Comparison of ENCODE assay signal across 16 cellular contexts in genomic region chr13:72931311-72931710, GRCh38.
A peak's percentile ranks its signal among the peaks of the same experiment; 100 is the strongest.
DNase-seq lines count a peak whose midpoint lies in the region; ATAC-seq, FAIRE-seq and TF ChIP-seq lines count a peak whose summit lies in the region.
"Had no signal": no experiment of that assay in that cellular context is flagged by ENCODE, and none has a peak within 500 bp of the region (broad histone marks: within the 10 kb centered on the region; RNA-seq: fewer than 3 reads in every experiment).

No MANE protein-coding gene starts in this region.

- H3K4me3 ChIP-seq in adipocyte (ENCODE audit: low read length) (no peak overlapping the region), thyroid gland (replicated peaks in 1 of 3) (no peak overlapping the region)
- H3K4me3 ChIP-seq: GM12878, GM23338 had no signal

- no peak for ATAC-seq in GM21367 (IDR thresholded peaks at IDR 0.05; ENCODE audit: unreplicated experiment)
- ATAC-seq: GM12878, GM23338 had no signal

- peak overlapping the region; percentile 61 for H3K9ac ChIP-seq in adipocyte (ENCODE audit: low read length)

- H3K9me3 ChIP-seq in adipocyte (ENCODE audit: control insufficient read depth, low read length) = no peaks in the 10 kb centered on the region
- H3K9me3 ChIP-seq in thyroid gland = no peaks in the 10 kb centered on the region

- no peak for TF ChIP-seq POLR2A in thyroid gland (IDR thresholded peaks at IDR 0.05)

- H3K27me3 ChIP-seq in adipocyte (replicated peaks; ENCODE audit: control insufficient read depth, insufficient read depth, low read length) = no peaks in the 10 kb centered on the region
- H3K27me3 ChIP-seq in thyroid gland = no peaks in the 10 kb centered on the region

- peak; percentile 61 for FAIRE-seq in islet of Langerhans (lab: Jason Lieb, UNC)
- FAIRE-seq: A204.1, GM12878, GM18507 had no signal

- peak overlapping the region; percentile 18 to 61 (median 37) for H3K27ac ChIP-seq in thyroid gland

- DNase-seq in HT-29 (ENCODE audit: low spot score) (peak; percentile 57), adipocyte (ENCODE audit: low read depth) (peak; percentile 39), thyroid gland (no peak), retina (no peak), midbrain (lab: John Stamatoyannopoulos, UW) (no peak)
- DNase-seq: C1 segment of cervical spinal cord; Calu3; CD4-positive, alpha-beta T cell; DMS 273 treated with DMSO at 0.1 percent for 48 hours; H9 had no signal

- intact Hi-C loops in thyroid gland (cut with DNase I) = no loop called here

- H3K4me1 ChIP-seq in adipocyte (ENCODE audit: control insufficient read depth, insufficient read depth, low read length) (peaks cover 11% of the 10 kb centered on the region), thyroid gland (peaks cover 0 to 6% of the 10 kb centered on the region in 2 donors)

- H3K36me3 ChIP-seq in adipocyte (ENCODE audit: control insufficient read depth, insufficient read depth, low read length, severe bottlenecking) = peaks cover 23% of the 10 kb centered on the region
- no peaks in the 10 kb centered on the region for H3K36me3 ChIP-seq in thyroid gland

- TF ChIP-seq CTCF in thyroid gland (IDR thresholded peaks at IDR 0.05) = no peak

Comparison
In these comparisons a context has a peak if more than half of its experiments do, and no peak if none do; other contexts are left out.
1. DNase-seq: peak in HT-29 (single experiment) and adipocyte (single experiment); none in thyroid gland (0 of 2), retina (single experiment) and midbrain (single experiment).